Comparison of ENCODE assay signal across 1 cellular context in genomic region chr16:48447940-48448536, GRCh38.
TF ChIP-seq lines count a peak whose summit lies in the region.

No MANE protein-coding gene starts in this region.

TF ChIP-seq in HepG2, 621 proteins besides CTCF, POLR2A, EP300 and RAD21 (continued from another document and continues in another):
- no peak for TF ChIP-seq HNF1A (IDR thresholded peaks at IDR 0.05; ENCODE audit: low read depth)
- no peak for TF ChIP-seq HNF1A (CRISPR knock-in tag; IDR thresholded peaks at IDR 0.05; ENCODE audit: borderline replicate concordance)
- TF ChIP-seq ZFP62 (CRISPR knock-in tag; IDR thresholded peaks at IDR 0.05), result no peak
- TF ChIP-seq SETDB1 (CRISPR knock-in tag; IDR thresholded peaks at IDR 0.05; ENCODE audit: borderline replicate concordance), result no peak
- TF ChIP-seq CC2D1A (CRISPR knock-in tag; IDR thresholded peaks at IDR 0.05), result no peak
- TF ChIP-seq RNF2 (conservative IDR thresholded peaks at IDR 0.05; ENCODE audit: low read depth), result no peak
- TF ChIP-seq ZNF615 (CRISPR knock-in tag; IDR thresholded peaks at IDR 0.05; ENCODE audit: borderline replicate concordance), result no peak
- TF ChIP-seq ZNF737 (CRISPR knock-in tag; IDR thresholded peaks at IDR 0.05; ENCODE audit: borderline replicate concordance), result no peak
- no peak for TF ChIP-seq ZNF704 (CRISPR knock-in tag; IDR thresholded peaks at IDR 0.05; ENCODE audit: borderline replicate concordance)
- no peak for TF ChIP-seq KLF13 (CRISPR knock-in tag; IDR thresholded peaks at IDR 0.05)
- no peak for TF ChIP-seq ZNF296 (CRISPR knock-in tag; conservative IDR thresholded peaks at IDR 0.05)
- TF ChIP-seq HBP1 (CRISPR knock-in tag; IDR thresholded peaks at IDR 0.05; ENCODE audit: low read depth), result no peak
- TF ChIP-seq SAP130 (CRISPR knock-in tag; IDR thresholded peaks at IDR 0.05; ENCODE audit: low read depth), result peak; percentile 67
- no peak for TF ChIP-seq ZNF503 (CRISPR knock-in tag; IDR thresholded peaks at IDR 0.05)
- no peak for TF ChIP-seq ELF1 (CRISPR knock-in tag; IDR thresholded peaks at IDR 0.05)
- no peak for TF ChIP-seq CERS6 (CRISPR knock-in tag; IDR thresholded peaks at IDR 0.05)
- TF ChIP-seq ZMAT5 (CRISPR knock-in tag; IDR thresholded peaks at IDR 0.05; ENCODE audit: borderline replicate concordance, low read depth), result no peak
- TF ChIP-seq PLSCR1 (CRISPR knock-in tag; IDR thresholded peaks at IDR 0.05; ENCODE audit: borderline replicate concordance), result no peak
- no peak for TF ChIP-seq BRF2 (CRISPR knock-in tag; IDR thresholded peaks at IDR 0.05)
- no peak for TF ChIP-seq HMG20B (CRISPR knock-in tag; conservative IDR thresholded peaks at IDR 0.05)
- no peak for TF ChIP-seq ZNF878 (CRISPR knock-in tag; IDR thresholded peaks at IDR 0.05)
- TF ChIP-seq ARID4A (CRISPR knock-in tag; IDR thresholded peaks at IDR 0.05; ENCODE audit: borderline replicate concordance), result peak; percentile 42; the same call in 1 of the 2 replicates
- 0 out of 2 replicates have a peak, but pooled peaks have one; percentile 57 for TF ChIP-seq ZNF430 (CRISPR knock-in tag; IDR thresholded peaks at IDR 0.05)
- no peak for TF ChIP-seq ZEB1 (IDR thresholded peaks at IDR 0.05; ENCODE audit: insufficient replicate concordance, low read depth)
- TF ChIP-seq MAFF (IDR thresholded peaks at IDR 0.05; ENCODE audit: low read depth, low read length), result no peak
- TF ChIP-seq ZNF513 (CRISPR knock-in tag; conservative IDR thresholded peaks at IDR 0.05), result no peak
- no peak for TF ChIP-seq ZNF720 (CRISPR knock-in tag; IDR thresholded peaks at IDR 0.05)
- TF ChIP-seq DZIP1 (CRISPR knock-in tag; IDR thresholded peaks at IDR 0.05), result no peak
- TF ChIP-seq ZNF724P (CRISPR knock-in tag; IDR thresholded peaks at IDR 0.05; ENCODE audit: borderline replicate concordance), result no peak
- TF ChIP-seq RFX5 (IDR thresholded peaks at IDR 0.05; ENCODE audit: low read depth, low read length), result no peak
- peak; percentile 53; the same call in 1 of the 2 replicates for TF ChIP-seq MLX (CRISPR knock-in tag; IDR thresholded peaks at IDR 0.05)
- no peak for TF ChIP-seq CHCHD3 (CRISPR knock-in tag; IDR thresholded peaks at IDR 0.05)
- peak; percentile 50; the same call in 1 of the 2 replicates for TF ChIP-seq PHF21A (CRISPR knock-in tag; IDR thresholded peaks at IDR 0.05)
- no peak for TF ChIP-seq ZNF563 (CRISPR knock-in tag; IDR thresholded peaks at IDR 0.05)
- no peak for TF ChIP-seq ZFP90 (CRISPR knock-in tag; IDR thresholded peaks at IDR 0.05; ENCODE audit: borderline replicate concordance)
- no peak for TF ChIP-seq KLF9 (CRISPR knock-in tag; IDR thresholded peaks at IDR 0.05; ENCODE audit: low read depth)
- TF ChIP-seq MED13 (CRISPR knock-in tag; IDR thresholded peaks at IDR 0.05), result no peak
- no peak for TF ChIP-seq AGO2 (optimal IDR thresholded peaks at IDR 0.05; ENCODE audit: low read depth, low read length)
